ENCODE assay signal across 8 cellular contexts in the genomic region with DNA sequence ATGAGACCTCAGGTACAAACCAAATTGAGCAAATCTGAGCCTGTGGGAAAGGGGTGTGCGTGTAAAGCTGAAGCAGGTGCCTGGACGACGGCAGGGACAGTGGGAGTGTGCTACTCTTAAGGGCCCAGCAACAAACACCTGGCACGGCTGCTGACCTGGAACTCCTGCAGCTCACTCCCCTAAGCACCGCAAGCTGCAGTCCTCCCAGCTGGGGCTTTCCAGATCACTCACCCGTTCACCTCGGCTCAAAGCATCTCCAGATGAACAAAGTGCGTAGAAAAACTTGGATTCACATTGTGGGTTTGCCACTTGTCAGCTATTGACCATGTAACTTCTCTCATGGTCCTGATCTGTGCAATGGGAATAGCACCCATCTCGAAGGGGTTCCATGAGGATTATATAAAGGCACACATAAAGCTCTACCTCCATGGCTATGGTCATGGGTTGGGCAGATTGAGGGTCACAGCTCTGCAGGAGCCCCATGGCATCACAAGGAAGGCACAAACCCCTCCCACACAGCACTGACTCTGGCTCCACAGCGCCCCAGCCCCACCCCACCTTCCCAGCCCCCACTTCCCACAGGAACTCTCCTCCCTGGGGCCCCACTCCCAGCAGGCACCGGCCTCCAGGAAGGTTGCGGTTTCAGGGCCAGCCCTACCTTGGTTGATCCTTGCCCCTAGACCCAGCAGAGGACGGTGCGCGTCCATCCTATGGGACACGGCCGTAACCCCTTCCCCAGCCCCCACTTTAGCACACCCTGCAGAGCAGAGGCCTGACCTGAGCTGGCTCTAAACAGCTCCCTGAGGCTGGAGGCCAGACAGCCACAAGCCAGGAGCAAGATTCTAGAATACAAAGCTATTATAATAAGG. TPM values are rescaled to one million over a fixed set of nuclear protein-coding genes. Genes with fewer than 3 reads are reported as not detected.
A peak's percentile ranks its signal among the peaks of the same experiment; 100 is the strongest.
DNase-seq lines count a peak whose midpoint lies in the region; ATAC-seq lines count a peak whose summit lies in the region.

No MANE protein-coding gene starts in this region.

- DNase-seq in kidney tubule cell (ENCODE audit: low spot score) (peak; percentile 67), middle frontal gyrus (ENCODE audit: extremely low spot score, low spot score) (no peak), G401 (ENCODE audit: low spot score) (no peak)
- no peak for DNase-seq in effector CD8-positive, alpha-beta T cell (lab: John Stamatoyannopoulos, UW)
- no peak for DNase-seq in activated CD8-positive, alpha-beta memory T cell treated with anti-CD3 and anti-CD28 coated beads, Interleukin-2, amount 50 U/mL, for 48 hours

- in situ Hi-C loops in G401 (cut with HindIII; ENCODE audit: low sequenced_read_pairs) = no loop called here

- ATAC-seq in GM18511 (IDR thresholded peaks at IDR 0.05; ENCODE audit: unreplicated experiment) (peak; percentile 87), GM21423 (IDR thresholded peaks at IDR 0.05; ENCODE audit: unreplicated experiment) (peak; percentile 83), HG03442 (IDR thresholded peaks at IDR 0.05; ENCODE audit: unreplicated experiment) (peak; percentile 85)

RNA-seq across cellular contexts. Expression of a gene that starts 21.9 kb away (rescaled TPM):
- total RNA-seq in G401 (2014; rRNA removed; shearing (Covaris generic)) = 32.7 and 35.9 TPM in 2 replicates

RNA-seq across cellular contexts. Expression of a gene that starts 37.4 kb away (rescaled TPM):
- 12.9 and 15.8 TPM in 2 replicates for total RNA-seq in G401 (2014; rRNA removed; shearing (Covaris generic))
